In the genomic region with DNA sequence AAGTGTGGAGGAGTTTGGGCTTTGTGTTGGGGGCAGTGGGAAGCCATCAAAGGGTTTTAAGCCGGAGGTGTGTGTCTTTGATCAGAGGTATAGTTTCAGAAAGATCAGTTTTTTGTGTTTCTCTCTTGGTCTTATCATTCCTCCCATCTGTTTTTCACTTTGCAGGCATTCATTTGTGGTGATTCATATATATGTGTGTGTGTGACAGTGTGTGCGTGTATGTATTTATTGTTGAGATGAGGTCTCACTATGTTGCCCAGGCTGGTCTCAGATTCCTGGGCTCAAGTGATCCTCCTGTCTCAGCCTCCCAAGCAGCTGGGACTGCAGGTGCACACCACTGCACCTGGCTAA, we compare ENCODE assay signal across 9 cellular contexts.
DNase-seq lines count a peak whose midpoint lies in the region.
"Had no signal": no experiment of that assay in that cellular context is flagged by ENCODE, and none has a peak within 500 bp of the region (broad histone marks: within the 10 kb centered on the region; RNA-seq: fewer than 3 reads in every experiment).

No MANE protein-coding gene starts in this region.

- H3K4me3 ChIP-seq in neuron (ENCODE audit: low read length), result peak overlapping the region; percentile 94

- no peaks in the 10 kb centered on the region for H3K27me3 ChIP-seq in neuron (ENCODE audit: insufficient read depth, low read length)

- H2AFZ ChIP-seq in neuron (ENCODE audit: low read depth, low read length), result no peak overlapping the region

- peak; percentile 72 for DNase-seq in EH (ENCODE audit: low read depth)
- DNase-seq in OCI-M1 (lab: John Stamatoyannopoulos, UW), result peak; percentile 50
- DNase-seq in effector CD8-positive, alpha-beta T cell (lab: John Stamatoyannopoulos, UW), result peak; percentile 11
- no peak for DNase-seq in NCI-H82 treated with DMSO at 0.1 percent for 48 hours (lab: John Stamatoyannopoulos, UW; ENCODE audit: unreplicated experiment)
- no peak for DNase-seq in NCI-H446 treated with DMSO at 0.1 percent for 48 hours (lab: John Stamatoyannopoulos, UW)
- DNase-seq in stimulated activated CD4-positive, alpha-beta T cell treated with anti-CD3 and anti-CD28 coated beads, Interleukin-2, amount 100 ng/mL, for 48 hours, result no peak
- no peak for DNase-seq in NCI-H2107 treated with DMSO at 0.1 percent for 48 hours (lab: John Stamatoyannopoulos, UW; ENCODE audit: unreplicated experiment)
- DNase-seq: KBM-7 had no signal

- no peaks in the 10 kb centered on the region for H3K9me3 ChIP-seq in neuron (ENCODE audit: low read length)

- no peaks in the 10 kb centered on the region for H3K36me3 ChIP-seq in neuron (ENCODE audit: insufficient read depth, low read length)

- peaks cover 6% of the 10 kb centered on the region for H3K4me1 ChIP-seq in neuron (ENCODE audit: insufficient read depth, low read length)

Comparison
In these comparisons a context has a peak if more than half of its experiments do, and no peak if none do; other contexts are left out.
1. DNase-seq: peak in EH (single experiment), OCI-M1 (single experiment) and effector CD8-positive, alpha-beta T cell (single experiment); none in NCI-H82 treated with DMSO at 0.1 percent for 48 hours (single experiment), NCI-H446 treated with DMSO at 0.1 percent for 48 hours (single experiment), stimulated activated CD4-positive, alpha-beta T cell treated with anti-CD3 and anti-CD28 coated beads, Interleukin-2, amount 100 ng/mL, for 48 hours (0 of 2) and NCI-H2107 treated with DMSO at 0.1 percent for 48 hours (single experiment).